In genomic region chr2:37350034-37350433, GRCh38 we compare ENCODE assay signal across 8 cellular contexts. TPM values are rescaled to one million over a fixed set of nuclear protein-coding genes. Genes with fewer than 3 reads are reported as not detected.
A peak's percentile ranks its signal among the peaks of the same experiment; 100 is the strongest.
DNase-seq lines count a peak whose midpoint lies in the region; ATAC-seq, FAIRE-seq and TF ChIP-seq lines count a peak whose summit lies in the region.

No MANE protein-coding gene starts in this region.

- RAD21 ChIA-PET in GM12878 (lab: Charles Lee; ENCODE audit: unreplicated experiment) = interaction anchor here (0.9 to 1.6 kb wide), 2 partner anchors 9 to 46 kb away, joined by 3 read pairs; no protein-coding TSS in a partner anchor

- intact Hi-C loops in GM12878 (cut with micrococcal nuclease; ENCODE audit: unreplicated experiment) = no loop called here

- H3K27me3 ChIP-seq in GM12878 (replicated peaks in 1 of 2; ENCODE audit: control insufficient read depth in 2 of 2, insufficient read depth in 2 of 2, low read length in 1 of 2) = peaks cover 0 to 2% of the 10 kb centered on the region in 2 experiments; a peak in 1 of 4 replicates

- in situ Hi-C loops in GM12878 (cut with MboI) = no loop called here

- peaks cover 3% of the 10 kb centered on the region for H3K4me1 ChIP-seq in GM12878 (ENCODE audit: control insufficient read depth, insufficient read depth, low read length)

- TF ChIP-seq EP300 in GM12878 (IDR thresholded peaks at IDR 0.05; ENCODE audit: borderline replicate concordance in 1 of 2, control insufficient read depth in 1 of 2, low read depth in 2 of 2, low read length in 2 of 2) = no peak

- H3K9ac ChIP-seq in GM12878 (ENCODE audit: control insufficient read depth, insufficient read depth, low read length) = no peak overlapping the region

- no peak overlapping the region for H3K4me3 ChIP-seq in GM12878

- POLR2A ChIA-PET in GM12878 (lab: Charles Lee) = no interaction called here
- POLR2A ChIA-PET in activated CD4-positive, alpha-beta memory T cell treated with anti-CD3 and anti-CD28 coated beads, Interleukin-2, amount 10 ng/mL, durations not matched to agents 7 days and 5 days (lab: Charles Lee) = no interaction called here

- BruUV-seq in GM12878 (replicated peaks; lab: Mats Ljungman, UMichigan) = no TSS peak

- no peak for TF ChIP-seq RAD21 in GM12878 (IDR thresholded peaks at IDR 0.05; ENCODE audit: insufficient read depth, low read depth, low read length)

- H3K36me3 ChIP-seq in GM12878 (ENCODE audit: control insufficient read depth in 2 of 2, insufficient read depth in 2 of 2, low read length in 1 of 2) = no peaks in the 10 kb centered on the region

- H3K27me3 Mint-ChIP-seq in activated CD4-positive, alpha-beta memory T cell treated with anti-CD3 and anti-CD28 coated beads, Interleukin-2, amount 10 ng/mL, durations not matched to agents 7 days and 5 days = peaks cover 48% of the 10 kb centered on the region

- H3K36me3 Mint-ChIP-seq in activated CD4-positive, alpha-beta memory T cell treated with anti-CD3 and anti-CD28 coated beads, Interleukin-2, amount 10 ng/mL, durations not matched to agents 7 days and 5 days (ENCODE audit: low read depth) = no peaks in the 10 kb centered on the region

- 4% methylated on average over 3 of the region's 3 CpGs for WGBS in GM12878 (ENCODE audit: insufficient coverage, insufficient replicate concordance, low lambda C conversion rate, missing lambda C conversion rate)

- SMC1A ChIA-PET in GM12878 (lab: Charles Lee; ENCODE audit: uncharacterized antibody, unreplicated experiment) = interaction anchor here (1.0 to 2.7 kb wide), 9 partner anchors 11 to 527 kb away, joined by 3 to 8 read pairs (median 4); no protein-coding TSS in a partner anchor

- TF ChIP-seq CTCF in GM12878 (IDR thresholded peaks at IDR 0.05 in 2 of 3, conservative IDR thresholded peaks at IDR 0.05 in 1 of 3; ENCODE audit: control insufficient read depth in 2 of 3, extremely low read depth in 1 of 3, insufficient read depth in 1 of 3, low read depth in 3 of 3, low read length in 3 of 3) = no peak

- H3K27ac Mint-ChIP-seq in activated CD4-positive, alpha-beta memory T cell treated with anti-CD3 and anti-CD28 coated beads, Interleukin-2, amount 10 ng/mL, durations not matched to agents 7 days and 5 days = no peak overlapping the region

- peak overlapping the region; percentile 41; the same call in 1 of the 2 replicates for H3K4me2 ChIP-seq in GM12878 (ENCODE audit: control insufficient read depth, insufficient read depth)

- H3K79me2 ChIP-seq in GM12878 (ENCODE audit: control insufficient read depth, insufficient read depth, low read length) = no peaks in the 10 kb centered on the region

- CTCF ChIA-PET in GM12878 (lab: Yijun Ruan, JAX) = interaction anchor here (0.5 to 1.3 kb wide), 4 partner anchors 10 to 183 kb away, joined by 3 to 5 read pairs (median 4); no protein-coding TSS in a partner anchor
- CTCF ChIA-PET in activated CD4-positive, alpha-beta memory T cell treated with anti-CD3 and anti-CD28 coated beads, Interleukin-2, amount 10 ng/mL, durations not matched to agents 7 days and 5 days (lab: Charles Lee) = no interaction called here

- H4K20me1 ChIP-seq in GM12878 (ENCODE audit: control insufficient read depth, insufficient read depth) = no peaks in the 10 kb centered on the region

- H3K4me3 Mint-ChIP-seq in activated CD4-positive, alpha-beta memory T cell treated with anti-CD3 and anti-CD28 coated beads, Interleukin-2, amount 10 ng/mL, durations not matched to agents 7 days and 5 days = no peak overlapping the region

- H2AFZ ChIP-seq in GM12878 (ENCODE audit: control insufficient read depth, low read depth, low read length) = no peak overlapping the region

- DNase-seq in NCI-H82 (lab: John Stamatoyannopoulos, UW) = peak; percentile 58
- no peak for DNase-seq in NCI-H82 treated with DMSO at 0.1 percent for 48 hours (lab: John Stamatoyannopoulos, UW; ENCODE audit: unreplicated experiment)
- DNase-seq in MV-4-11 (lab: John Stamatoyannopoulos, UW) = peak; percentile 14
- DNase-seq in GM12878 (ENCODE audit: low read depth, low spot score) = peak; percentile 44
- DNase-seq in urothelium cell line (ENCODE audit: low spot score) = peak; percentile 43
- no peak for DNase-seq in activated CD4-positive, alpha-beta memory T cell treated with anti-CD3 and anti-CD28 coated beads, Interleukin-2, amount 10 ng/mL, durations not matched to agents 7 days and 5 days
- DNase-seq in pons (ENCODE audit: low spot score) = no peak
- DNase-seq in stimulated activated CD4-positive, alpha-beta T cell treated with anti-CD3 and anti-CD28 coated beads, Interleukin-4, amount 100 ng/mL, for 1 hour = no peak

- FAIRE-seq in GM12878 (lab: Jason Lieb, UNC) (no peak), urothelium cell line (lab: Jason Lieb, UNC) (no peak)

- H3K9me3 Mint-ChIP-seq in activated CD4-positive, alpha-beta memory T cell treated with anti-CD3 and anti-CD28 coated beads, Interleukin-2, amount 10 ng/mL, durations not matched to agents 7 days and 5 days = no peaks in the 10 kb centered on the region

- H3K4me1 Mint-ChIP-seq in activated CD4-positive, alpha-beta memory T cell treated with anti-CD3 and anti-CD28 coated beads, Interleukin-2, amount 10 ng/mL, durations not matched to agents 7 days and 5 days = peaks cover 3% of the 10 kb centered on the region

- no peak overlapping the region for H3K27ac ChIP-seq in GM12878 (ENCODE audit: control insufficient read depth, insufficient read depth)

- peak; percentile 91 for ATAC-seq in GM12878

- no peaks in the 10 kb centered on the region for H3K9me3 ChIP-seq in GM12878 (replicated peaks; ENCODE audit: control insufficient read depth, insufficient read depth, low read length)

- TF ChIP-seq POLR2A in GM12878 (IDR thresholded peaks at IDR 0.05; ENCODE audit: low read depth, low read length) = no peak

TF ChIP-seq in GM12878, 131 proteins besides CTCF, POLR2A, EP300 and RAD21 (continues in another document):
- TF ChIP-seq NR2F1 (conservative IDR thresholded peaks at IDR 0.05) (peak; percentile 45; the same call in 1 of the 2 replicates), ZBTB33 (IDR thresholded peaks at IDR 0.05) (no peak), MEF2B (IDR thresholded peaks at IDR 0.05; ENCODE audit: partially characterized antibody, poor library complexity, severe bottlenecking) (peak; percentile 42), JUNB (IDR thresholded peaks at IDR 0.05) (no peak), BRCA1 (IDR thresholded peaks at IDR 0.05; ENCODE audit: low read depth, low read length) (no peak), CBFB (IDR thresholded peaks at IDR 0.05; ENCODE audit: low read depth) (no peak)

RNA-seq across cellular contexts. Expression of gene QPCT, which starts 5.6 kb away (rescaled TPM):
- not detected in 2 replicates for total RNA-seq in GM12878 (2013; cell fraction: nucleolus; rRNA removed)
- total RNA-seq in GM12878 (2014; rRNA removed) (0.17 and 0.27 TPM in 2 replicates), GM12878 (2014; rRNA removed; fragmentation: Illumina TruSeq; extraction: Trizol) (0.18 TPM in 1 of 2 replicates, not detected in the other), GM12878 (2021) (0.15 and 0.16 TPM in 2 replicates)
- polyA plus RNA-seq in GM12878 (2011; ENCODE audit: low read depth) = 0.20 TPM
- polyA plus RNA-seq in GM12878 (2011; rRNA removed) (0.14 and 0.52 TPM in 2 replicates), GM12878 (2014; fragmentation: Illumina TruSeq; extraction: Trizol) (0.19 TPM in 1 of 2 replicates, not detected in the other), GM12878 (2014; fragmentation: Nextera tagmentation; extraction: Ambion mirVana) (under 1 TPM; 0.14 to 0.24 TPM), GM12878 (2014; rRNA removed) (not detected in 2 replicates), GM12878 (2016; fragmentation: Nextera tagmentation; extraction: Ambion mirVana) (under 1 TPM; 0.24 to 0.86 TPM)
- polyA plus RNA-seq in GM12878 (2011; cell fraction: cytosol; rRNA removed) = 0.19 and 0.23 TPM in 2 replicates
- polyA plus RNA-seq in GM12878 (2011; cell fraction: nucleus; rRNA removed) = 0.23 and 0.28 TPM in 2 replicates
- 0.23 and 0.45 TPM in 2 replicates for polyA plus RNA-seq in GM12878 (2012)
- polyA minus RNA-seq in GM12878 (2011; rRNA and poly(A)+ RNA removed) = not detected in 2 replicates
- polyA minus RNA-seq in GM12878 (2011; cell fraction: cytosol; rRNA and poly(A)+ RNA removed) = not detected in 2 replicates
- 0.57 TPM in 1 of 2 replicates, not detected in the other for polyA minus RNA-seq in GM12878 (2011; cell fraction: nucleus; rRNA and poly(A)+ RNA removed)
- not detected for total RNA-seq in activated CD4-positive, alpha-beta memory T cell treated with anti-CD3 and anti-CD28 coated beads, Interleukin-2, amount 10 ng/mL, durations not matched to agents 7 days and 5 days

RNA-seq across cellular contexts. Expression of gene PRKD3, which starts 25.4 kb away (rescaled TPM):
- total RNA-seq in GM12878 (2013; cell fraction: nucleolus; rRNA removed) = 38.5 and 48.5 TPM in 2 replicates
- total RNA-seq in GM12878 (2014; rRNA removed) (9.0 and 11.4 TPM in 2 replicates), GM12878 (2014; rRNA removed; fragmentation: Illumina TruSeq; extraction: Trizol) (12.0 and 13.7 TPM in 2 replicates), GM12878 (2021) (10.4 and 14.9 TPM in 2 replicates)
- 6.8 TPM for polyA plus RNA-seq in GM12878 (2011; ENCODE audit: low read depth)
- polyA plus RNA-seq in GM12878 (2011; rRNA removed) (8.2 and 10.8 TPM in 2 replicates), GM12878 (2014; fragmentation: Illumina TruSeq; extraction: Trizol) (11.1 and 14.2 TPM in 2 replicates), GM12878 (2014; fragmentation: Nextera tagmentation; extraction: Ambion mirVana) (1 to 10 TPM; 3.3 to 3.7 TPM), GM12878 (2014; rRNA removed) (6.1 and 7.5 TPM in 2 replicates), GM12878 (2016; fragmentation: Nextera tagmentation; extraction: Ambion mirVana) (1 to 10 TPM; 6.5 to 7.4 TPM)
- polyA plus RNA-seq in GM12878 (2011; cell fraction: cytosol; rRNA removed) = 4.5 and 5.0 TPM in 2 replicates
- 5.8 and 7.1 TPM in 2 replicates for polyA plus RNA-seq in GM12878 (2011; cell fraction: nucleus; rRNA removed)
- polyA plus RNA-seq in GM12878 (2012) = 9.5 and 10.6 TPM in 2 replicates
- 11.2 and 11.4 TPM in 2 replicates for polyA minus RNA-seq in GM12878 (2011; rRNA and poly(A)+ RNA removed)
- polyA minus RNA-seq in GM12878 (2011; cell fraction: cytosol; rRNA and poly(A)+ RNA removed) = 5.3 and 7.6 TPM in 2 replicates
- polyA minus RNA-seq in GM12878 (2011; cell fraction: nucleus; rRNA and poly(A)+ RNA removed) = 5.7 and 9.8 TPM in 2 replicates
- total RNA-seq in activated CD4-positive, alpha-beta memory T cell treated with anti-CD3 and anti-CD28 coated beads, Interleukin-2, amount 10 ng/mL, durations not matched to agents 7 days and 5 days = 10 to 100 TPM; 19.3 to 20.6 TPM

Comparison
In these comparisons a context has a peak if more than half of its experiments do, and no peak if none do; other contexts are left out.
1. DNase-seq: peak in NCI-H82 (single experiment), MV-4-11 (single experiment), GM12878 (single experiment) and urothelium cell line (single experiment); none in NCI-H82 treated with DMSO at 0.1 percent for 48 hours (single experiment), activated CD4-positive, alpha-beta memory T cell treated with anti-CD3 and anti-CD28 coated beads, Interleukin-2, amount 10 ng/mL, durations not matched to agents 7 days and 5 days (single experiment), pons (single experiment) and stimulated activated CD4-positive, alpha-beta T cell treated with anti-CD3 and anti-CD28 coated beads, Interleukin-4, amount 100 ng/mL, for 1 hour (single experiment).